Comparison of ENCODE assay signal across 8 cellular contexts in the genomic region with DNA sequence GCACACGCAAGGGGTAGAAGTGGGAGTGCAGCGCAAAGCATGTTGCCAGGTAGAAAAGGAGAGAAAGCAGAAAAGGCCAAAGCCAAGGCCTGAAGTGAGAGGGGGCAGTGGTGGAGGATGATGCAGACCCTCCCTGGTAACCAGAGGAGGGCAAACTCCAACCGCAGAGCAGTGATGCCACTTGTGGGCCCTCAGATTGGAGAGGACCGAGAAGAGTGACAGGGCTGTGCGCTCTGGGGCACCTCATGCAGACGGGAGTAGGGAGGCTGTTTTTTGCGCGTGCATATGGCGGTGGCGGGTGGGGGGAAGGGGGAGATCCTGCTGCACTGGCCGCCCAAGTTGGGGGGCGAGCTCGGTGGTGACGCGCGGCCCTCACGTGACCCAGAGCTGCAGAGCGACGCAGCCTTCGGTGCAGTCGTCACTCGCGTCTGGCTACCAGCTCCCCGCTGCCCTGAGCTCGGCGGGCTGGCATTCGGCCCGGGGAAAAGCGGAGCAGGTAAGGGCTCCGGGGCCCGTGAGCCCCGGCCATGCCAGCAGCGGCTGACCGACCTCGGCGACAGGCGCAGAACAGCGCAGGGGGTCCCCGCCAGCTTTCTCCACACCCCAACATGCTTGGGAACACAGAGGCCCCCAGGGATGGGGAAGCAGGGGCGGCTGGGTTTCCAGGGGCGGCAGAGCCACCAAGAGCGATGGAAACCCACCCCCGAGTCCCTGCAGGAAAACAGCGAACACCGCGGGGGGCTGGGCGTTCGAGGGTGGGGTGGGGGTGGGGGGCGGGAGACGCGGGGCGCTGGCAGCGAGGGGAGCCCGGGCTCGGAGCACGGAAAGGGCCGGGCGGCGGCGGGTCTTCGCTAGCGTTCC. TPM values are rescaled to one million over a fixed set of nuclear protein-coding genes. Genes with fewer than 3 reads are reported as not detected.
DNase-seq lines count a peak whose midpoint lies in the region; ATAC-seq, FAIRE-seq and TF ChIP-seq lines count a peak whose summit lies in the region.

A gene (plus strand): TSS at position 421 of the 861 bp plus-strand sequence. CDS start 984 bp downstream, outside the sequence.

- peak within 1 kb of the TSS; percentile 95 for H3K9ac ChIP-seq in IMR-90 (ENCODE audit: low read depth, low read length)

- WGBS in IMR-90 (ENCODE audit: extremely low coverage in 2 of 2, insufficient read length in 1 of 2), 2 experiments: 36% methylated on average over 13 of the region's 62 CpGs; no CpG with 5 or more reads in 1 of the 2 experiments
- 4 to 27% methylated on average over 46 to 50 of the region's 62 CpGs for WGBS in pancreas, 2 donors

- peak within 1 kb of the TSS; percentile 88 for H3K4ac ChIP-seq in IMR-90 (ENCODE audit: low read depth, low read length)

- H3K9me3 ChIP-seq in IMR-90 (ENCODE audit: control insufficient read depth, insufficient read depth, low read length) (no peaks in the 10 kb centered on the region), left ventricle myocardium inferior (replicated peaks) (no peaks in the 10 kb centered on the region), pancreas (no peaks in the 10 kb centered on the region)

- H4K5ac ChIP-seq in IMR-90 (ENCODE audit: low read depth, low read length): peak within 1 kb of the TSS; percentile 91

- CTCF ChIA-PET in IMR-90 (lab: Yijun Ruan, JAX): no interaction called here

- no peak for TF ChIP-seq CTCF in IMR-90 (conservative IDR thresholded peaks at IDR 0.05; ENCODE audit: low read depth, low read length)
- no peak for TF ChIP-seq CTCF in astrocyte of the cerebellum (IDR thresholded peaks at IDR 0.05; ENCODE audit: low read depth, low read length, missing control alignments)
- no peak for TF ChIP-seq CTCF in left ventricle myocardium inferior (IDR thresholded peaks at IDR 0.05; ENCODE audit: borderline replicate concordance)
- no peak for TF ChIP-seq CTCF in pancreas (IDR thresholded peaks at IDR 0.05)

- H2AK9ac ChIP-seq in IMR-90 (replicated peaks; ENCODE audit: low read depth, low read length, poor library complexity): peak within 1 kb of the TSS; percentile 96

- no peaks in the 10 kb centered on the region for H3K9me1 ChIP-seq in IMR-90 (ENCODE audit: insufficient read depth, low read length)

- H3K18ac ChIP-seq in IMR-90 (ENCODE audit: low read depth, low read length): peak within 1 kb of the TSS; percentile 97

- H3K4me1 ChIP-seq in IMR-90 (ENCODE audit: control insufficient read depth, insufficient read depth, low read length) (peaks cover 3% of the 10 kb centered on the region), left ventricle myocardium inferior (no peaks in the 10 kb centered on the region), pancreas (no peaks in the 10 kb centered on the region)

- H2BK20ac ChIP-seq in IMR-90 (ENCODE audit: low read depth, low read length): peak within 1 kb of the TSS; percentile 33; the same call in 1 of the 2 replicates

- H3K27ac ChIP-seq in IMR-90 (ENCODE audit: insufficient read depth, low read length): peak within 1 kb of the TSS; percentile 99
- peak within 1 kb of the TSS; percentile 79 for H3K27ac ChIP-seq in left ventricle myocardium inferior (replicated peaks)
- peak within 1 kb of the TSS; percentile 52 to 73 (median 70) for H3K27ac ChIP-seq in pancreas

- no TSS peak for BruUV-seq in IMR-90 (replicated peaks; lab: Mats Ljungman, UMichigan)

- peak within 1 kb of the TSS; percentile 74; the same call in 2 of the 3 replicates for H2BK15ac ChIP-seq in IMR-90 (ENCODE audit: low read depth, low read length)

- H3K4me2 ChIP-seq in IMR-90 (ENCODE audit: low read depth, low read length): peak within 1 kb of the TSS; percentile 93

- H3K56ac ChIP-seq in IMR-90 (ENCODE audit: extremely low read depth, insufficient read depth, low read length): peak within 1 kb of the TSS; percentile 87

- peak within 1 kb of the TSS; percentile 83 to 97 for H4K8ac ChIP-seq in IMR-90 (ENCODE audit: low read depth in 2 of 2, low read length in 2 of 2)

- no peak for TF ChIP-seq RAD21 in IMR-90 (IDR thresholded peaks at IDR 0.05; ENCODE audit: low read length)

- POLR2A ChIA-PET in IMR-90 (lab: Charles Lee; ENCODE audit: unreplicated experiment): interaction anchor here (0.6 to 1.0 kb wide), 3 partner anchors 8 to 20 kb away, joined by 3 to 4 read pairs (median 3); a partner anchor contains a TSS

- no peaks in the 10 kb centered on the region for H4K20me1 ChIP-seq in IMR-90 (ENCODE audit: insufficient read depth, low read length)

- H3K14ac ChIP-seq in IMR-90 (replicated peaks; ENCODE audit: low read depth, low read length): peak within 1 kb of the TSS; percentile 67

- in situ Hi-C loops in IMR-90 (cut with MboI; ENCODE audit: low sequenced_read_pairs) (no loop called here), astrocyte of the cerebellum (cut with HindIII; ENCODE audit: low sequenced_read_pairs) (no loop called here)

- H3K4me3 ChIP-seq in IMR-90 (ENCODE audit: insufficient read depth, low read depth, low read length) (peak within 1 kb of the TSS; percentile 88), astrocyte of the cerebellum (ENCODE audit: low read depth, low read length) (peak within 1 kb of the TSS; percentile 61), left ventricle myocardium inferior (peak within 1 kb of the TSS; percentile 77), pancreas (peak within 1 kb of the TSS; percentile 29 to 57 (median 40))

- H3K36me3 ChIP-seq in IMR-90 (ENCODE audit: control insufficient read depth, insufficient read depth, low read length) (peaks cover 7% of the 10 kb centered on the region), left ventricle myocardium inferior (no peaks in the 10 kb centered on the region), pancreas (no peaks in the 10 kb centered on the region)

- FAIRE-seq in pancreas (lab: Jason Lieb, UNC): no peak

- peak within 1 kb of the TSS; percentile 89 for H3K23ac ChIP-seq in IMR-90 (ENCODE audit: low read depth, low read length)

- peak within 1 kb of the TSS; percentile 89 for H2BK5ac ChIP-seq in IMR-90 (ENCODE audit: low read depth, low read length, poor library complexity, severe bottlenecking)

- peak within 1 kb of the TSS; percentile 94 for H2AK5ac ChIP-seq in IMR-90 (ENCODE audit: low read depth, low read length)

- peaks cover 0 to 8% of the 10 kb centered on the region in 2 experiments; a peak in 2 of 4 replicates for H3K79me1 ChIP-seq in IMR-90 (ENCODE audit: low read depth in 1 of 2, low read length in 2 of 2)

- intact Hi-C loops in IMR-90 (cut with micrococcal nuclease): no loop called here
- intact Hi-C loops in left ventricle myocardium inferior (cut with micrococcal nuclease): no loop called here
- intact Hi-C loops in pancreas (cut with DNase I): no loop called here

- dilution Hi-C loops in IMR-90 (cut with HindIII; ENCODE audit: low sequenced_read_pairs, unreplicated experiment): no loop called here

- DNase-seq in C1 segment of cervical spinal cord (lab: John Stamatoyannopoulos, UW): peak in 12 of 14 donors; percentile 11 to 71 (median 39)
- peak; percentile 59 for DNase-seq in IMR-90
- peak; percentile 66 for DNase-seq in SK-N-DZ (ENCODE audit: low spot score)
- no peak for DNase-seq in astrocyte of the cerebellum (ENCODE audit: low read depth)
- DNase-seq in left ventricle myocardium inferior: peak; percentile 45
- DNase-seq in pancreas: peak; percentile 39 to 86 (median 70)
- no peak for DNase-seq in SHP77 treated with DMSO at 0.1 percent for 48 hours (lab: John Stamatoyannopoulos, UW)
- DNase-seq in HPDE6-E6E7 (ENCODE audit: extremely low spot score): no peak

- peak; percentile 80 for TF ChIP-seq POLR2A in IMR-90 (IDR thresholded peaks at IDR 0.05; ENCODE audit: low read depth, low read length)

- ATAC-seq in IMR-90 (ENCODE audit: low read depth) (peak; percentile 72), pancreas (peak; percentile 90 to 91 (median 90))

- H2BK120ac ChIP-seq in IMR-90 (ENCODE audit: low read depth, low read length): peak within 1 kb of the TSS; percentile 56; the same call in 1 of the 2 replicates

- H3K27me3 ChIP-seq in IMR-90 (ENCODE audit: control insufficient read depth, insufficient read depth, low read length) (peaks cover 2% of the 10 kb centered on the region; the same call in 1 of the 2 replicates), left ventricle myocardium inferior (ENCODE audit: low read depth) (no peaks in the 10 kb centered on the region), pancreas (no peaks in the 10 kb centered on the region)

- peak within 1 kb of the TSS; percentile 92 for H4K91ac ChIP-seq in IMR-90 (ENCODE audit: insufficient read depth, low read depth, low read length)

- peak within 1 kb of the TSS; percentile 86 for H2AFZ ChIP-seq in IMR-90 (replicated peaks; ENCODE audit: low read length, poor library complexity)

TF ChIP-seq in IMR-90, 13 proteins besides CTCF, POLR2A, EP300 and RAD21 (continues in another document):
- no peak for TF ChIP-seq MAFK (IDR thresholded peaks at IDR 0.05; ENCODE audit: low read depth, low read length)
- no peak for TF ChIP-seq SMC3 (IDR thresholded peaks at IDR 0.05; ENCODE audit: low read depth, low read length)
- no peak for TF ChIP-seq FOS (IDR thresholded peaks at IDR 0.05; ENCODE audit: low read depth, low read length)
- no peak for TF ChIP-seq RFX5 (IDR thresholded peaks at IDR 0.05; ENCODE audit: low read depth, low read length)
- no peak for TF ChIP-seq CEBPB (IDR thresholded peaks at IDR 0.05; ENCODE audit: low read depth, low read length)
- TF ChIP-seq, protein P1, sequence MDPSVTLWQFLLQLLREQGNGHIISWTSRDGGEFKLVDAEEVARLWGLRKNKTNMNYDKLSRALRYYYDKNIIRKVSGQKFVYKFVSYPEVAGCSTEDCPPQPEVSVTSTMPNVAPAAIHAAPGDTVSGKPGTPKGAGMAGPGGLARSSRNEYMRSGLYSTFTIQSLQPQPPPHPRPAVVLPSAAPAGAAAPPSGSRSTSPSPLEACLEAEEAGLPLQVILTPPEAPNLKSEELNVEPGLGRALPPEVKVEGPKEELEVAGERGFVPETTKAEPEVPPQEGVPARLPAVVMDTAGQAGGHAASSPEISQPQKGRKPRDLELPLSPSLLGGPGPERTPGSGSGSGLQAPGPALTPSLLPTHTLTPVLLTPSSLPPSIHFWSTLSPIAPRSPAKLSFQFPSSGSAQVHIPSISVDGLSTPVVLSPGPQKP (IDR thresholded peaks at IDR 0.05; ENCODE audit: borderline replicate concordance, low read depth, low read length): no peak
- TF ChIP-seq CHD1 (IDR thresholded peaks at IDR 0.05; ENCODE audit: low read depth, low read length): no peak
- TF ChIP-seq MXI1 (IDR thresholded peaks at IDR 0.05; ENCODE audit: borderline replicate concordance, low read depth, low read length): no peak
- TF ChIP-seq NFE2L2 (IDR thresholded peaks at IDR 0.05; ENCODE audit: low read depth, low read length): no peak

RNA-seq across cellular contexts. Expression of the gene that starts here (rescaled TPM):
- total RNA-seq in IMR-90 (2012; rRNA removed): 114 and 332 TPM in 2 replicates
- 408 and 409 TPM in 2 replicates for polyA plus RNA-seq in IMR-90 (2012; rRNA removed)
- polyA plus RNA-seq in IMR-90 (2012; cell fraction: cytosol; rRNA removed): 256 and 272 TPM in 2 replicates
- polyA plus RNA-seq in IMR-90 (2012; cell fraction: nucleus; rRNA removed; ENCODE audit: low replicate concordance): 51.3 and 191 TPM in 2 replicates
- polyA plus RNA-seq in SK-N-DZ (2014; cell fraction: cytosol; rRNA removed): 226 and 291 TPM in 2 replicates
- 185 and 228 TPM in 2 replicates for polyA plus RNA-seq in SK-N-DZ (2014; cell fraction: nucleus; rRNA removed)
- 161 TPM for total RNA-seq in left ventricle myocardium inferior
- 10 to 100 TPM; 30.2 to 55.3 (median 39.0) TPM for total RNA-seq in pancreas
- 100 to 1,000 TPM in 1 of 2 donors, 10 to 100 TPM in 1; 40.7 to 184 TPM for polyA plus RNA-seq in pancreas

Comparison
In these comparisons a context has a peak if more than half of its experiments do, and no peak if none do; other contexts are left out.
1. DNase-seq: peak in C1 segment of cervical spinal cord (12 of 14), IMR-90 (single experiment), SK-N-DZ (single experiment), left ventricle myocardium inferior (single experiment) and pancreas (6 of 6); none in astrocyte of the cerebellum (single experiment), SHP77 treated with DMSO at 0.1 percent for 48 hours (single experiment) and HPDE6-E6E7 (single experiment).
2. Peak in every context shown above with its lines, with median percentiles within 50 percentile points of each other: H3K27ac ChIP-seq and H3K4me3 ChIP-seq.